ENCODE assay signal across 21 cellular contexts in genomic region chr11:35820614-35821013, GRCh38.
"Had no signal": no experiment of that assay in that cellular context is flagged by ENCODE, and none has a peak within 500 bp of the region (broad histone marks: within the 10 kb centered on the region; RNA-seq: fewer than 3 reads in every experiment).

No MANE protein-coding gene starts in this region.

- FAIRE-seq: small intestine, urothelium cell line had no signal

- ATAC-seq: natural killer cell; psoas muscle; stimulated activated effector memory CD8-positive, alpha-beta T cell treated with anti-CD3 and anti-CD28 coated beads, Interleukin-12 subunit alpha, Interleukin-12 subunit beta, amount 100 ng/mL, for 72 hours; stimulated activated naive B cell treated with anti-CD40 and anti-IgM and Interleukin-4, amounts not matched to agents 10 μg/mL and 1 μg/mL and 100 μg/mL, for 72 hours had no signal

- DNase-seq: natural killer cell; occipital lobe; ovary; posterior cingulate gyrus; psoas muscle; right cardiac atrium; right lobe of liver; sigmoid colon; small intestine; stimulated activated CD4-positive, alpha-beta T cell treated with anti-CD3 and anti-CD28 coated beads, Interleukin-15, amount 100 ng/mL, for 24 hours; stimulated activated CD4-positive, alpha-beta T cell treated with anti-CD3 and anti-CD28 coated beads, Interleukin-2, amount 100 ng/mL, for 24 hours; stimulated activated CD4-positive, alpha-beta T cell treated with anti-CD3 and anti-CD28 coated beads, Interleukin-2, amount 100 ng/mL, for 48 hours; stimulated activated CD4-positive, alpha-beta T cell treated with anti-CD3 and anti-CD28 coated beads, Interleukin-4, amount 100 ng/mL, for 24 hours; stimulated activated naive B cell treated with anti-CD40 and anti-IgM and Interleukin-4, amounts not matched to agents 10 μg/mL and 1 μg/mL and 100 μg/mL, for 72 hours; stimulated activated naive CD4-positive, alpha-beta T cell treated with Interleukin-2 at 50 U/mL for 16 hours; stomach; thyroid gland; trophoblast cell; upper lobe of left lung had no signal
